Comparison of ENCODE assay signal across 27 cellular contexts in genomic region chr7:123788584-123788983, GRCh38. TPM values are rescaled to one million over a fixed set of nuclear protein-coding genes. Genes with fewer than 3 reads are reported as not detected.
"Had no signal": no experiment of that assay in that cellular context is flagged by ENCODE, and none has a peak within 500 bp of the region (broad histone marks: within the 10 kb centered on the region; RNA-seq: fewer than 3 reads in every experiment).

No MANE protein-coding gene starts in this region.

- H3K4me1 ChIP-seq: left ventricle myocardium inferior, right atrium auricular region, right lobe of liver, testis, upper lobe of right lung had no signal

- H3K27ac ChIP-seq: left ventricle myocardium inferior, ovary, right atrium auricular region, right lobe of liver, testis, thyroid gland, upper lobe of right lung had no signal

- H3K27me3 ChIP-seq: ovary, right atrium auricular region, right lobe of liver, testis, thyroid gland, upper lobe of right lung had no signal

- H3K4me3 ChIP-seq: left ventricle myocardium inferior, lung, ovary, right atrium auricular region, right lobe of liver, smooth muscle cell, testis, thyroid gland, upper lobe of right lung had no signal

- DNase-seq: hippocampal formation; kidney; left ventricle myocardium inferior; mesendoderm; naive thymus-derived CD4-positive, alpha-beta T cell; ovary; right lobe of liver; stimulated activated CD4-positive, alpha-beta T cell treated with anti-CD3 and anti-CD28 coated beads, Interleukin-1b, Interleukin-23, amount 100 ng/mL, for 48 hours; stimulated activated CD4-positive, alpha-beta T cell treated with anti-CD3 and anti-CD28 coated beads, Interleukin-2, amount 100 ng/mL, for 48 hours; stimulated activated CD4-positive, alpha-beta T cell treated with anti-CD3 and anti-CD28 coated beads, Interleukin-4, amount 100 ng/mL, for 4 hours; stimulated activated CD8-positive, alpha-beta memory T cell treated with anti-CD3 and anti-CD28 coated beads, Interleukin-4, amount 100 ng/mL, for 48 hours; stimulated activated naive CD4-positive, alpha-beta T cell treated with Interleukin-2 at 50 U/mL for 16 hours; stimulated activated naive CD8-positive, alpha-beta T cell treated with anti-CD3 and anti-CD28 coated beads, Interleukin-15, amount 100 ng/mL, for 72 hours; substantia nigra; testis; thyroid gland; upper lobe of right lung had no signal

- ATAC-seq: naive thymus-derived CD4-positive, alpha-beta T cell; natural killer cell treated with Interleukin-12 subunit alpha and Interleukin-12 subunit beta and Interleukin-15 and Interleukin-18, amount 100 ng/mL, for 72 hours; stimulated activated memory B cell treated with anti-CD40 and anti-IgM and Interleukin-4, amounts not matched to agents 10 μg/mL and 1 μg/mL and 100 μg/mL, for 72 hours; stimulated activated naive CD8-positive, alpha-beta T cell treated with anti-CD3 and anti-CD28 coated beads, Interleukin-15, amount 100 ng/mL, for 72 hours; upper lobe of right lung had no signal

- H3K9me3 ChIP-seq: left ventricle myocardium inferior, ovary, right atrium auricular region, right lobe of liver, testis, thyroid gland, upper lobe of right lung had no signal

- H3K36me3 ChIP-seq: left ventricle myocardium inferior, ovary, right atrium auricular region, right lobe of liver, thyroid gland, upper lobe of right lung had no signal

RNA-seq across cellular contexts. Expression of gene HYAL4, which starts 56.4 kb away (rescaled TPM):
- total RNA-seq: kidney; left ventricle myocardium inferior; mesothelial cell of epicardium; mononuclear cell; natural killer cell treated with Interleukin-12 subunit alpha and Interleukin-12 subunit beta and Interleukin-15 and Interleukin-18, amount 100 ng/mL, for 72 hours; omental fat pad; progenitor cell of endocrine pancreas; renal cortical epithelial cell; right lobe of liver; smooth muscle cell; upper lobe of right lung had no signal
